1 cellular context compared by ENCODE assay signal in genomic region chr2:205936446-205936845, GRCh38.
TF ChIP-seq lines count a peak whose summit lies in the region.

No MANE protein-coding gene starts in this region.

TF ChIP-seq in IMR-90, 13 proteins besides CTCF, POLR2A, EP300 and RAD21:
- TF ChIP-seq USF2 (IDR thresholded peaks at IDR 0.05; ENCODE audit: low read depth, low read length): no peak
- TF ChIP-seq CEBPB (IDR thresholded peaks at IDR 0.05; ENCODE audit: low read depth, low read length): no peak
- TF ChIP-seq MAZ (IDR thresholded peaks at IDR 0.05; ENCODE audit: borderline replicate concordance, low read depth, low read length): no peak
- TF ChIP-seq CHD1 (IDR thresholded peaks at IDR 0.05; ENCODE audit: low read depth, low read length): no peak
- no peak for TF ChIP-seq SMC3 (IDR thresholded peaks at IDR 0.05; ENCODE audit: low read depth, low read length)
- TF ChIP-seq BHLHE40 (IDR thresholded peaks at IDR 0.05; ENCODE audit: low read depth, low read length): no peak
- no peak for TF ChIP-seq MAFK (IDR thresholded peaks at IDR 0.05; ENCODE audit: low read depth, low read length)
- TF ChIP-seq FOS (IDR thresholded peaks at IDR 0.05; ENCODE audit: low read depth, low read length): no peak
- no peak for TF ChIP-seq RCOR1 (IDR thresholded peaks at IDR 0.05; ENCODE audit: insufficient replicate concordance, low read length)
- TF ChIP-seq RFX5 (IDR thresholded peaks at IDR 0.05; ENCODE audit: low read depth, low read length): no peak
- no peak for TF ChIP-seq MXI1 (IDR thresholded peaks at IDR 0.05; ENCODE audit: borderline replicate concordance, low read depth, low read length)
- no peak for TF ChIP-seq NFE2L2 (IDR thresholded peaks at IDR 0.05; ENCODE audit: low read depth, low read length)
- no peak for TF ChIP-seq ELK1 (IDR thresholded peaks at IDR 0.05; ENCODE audit: borderline replicate concordance, low read depth, low read length)
